8 cellular contexts compared by ENCODE assay signal in genomic region chr12:132686831-132687210, GRCh38. TPM values are rescaled to one million over a fixed set of nuclear protein-coding genes. Genes with fewer than 3 reads are reported as not detected.
DNase-seq lines count a peak whose midpoint lies in the region; ATAC-seq, FAIRE-seq and TF ChIP-seq lines count a peak whose summit lies in the region.

No MANE protein-coding gene starts in this region.

- H3K27ac ChIP-seq in OCI-LY7 (ENCODE audit: low read depth, low read length, poor library complexity, severe bottlenecking) (peak overlapping the region; percentile 74), endothelial cell of umbilical vein (ENCODE audit: insufficient read depth, low read depth, low read length) (peak overlapping the region; percentile 62)

- H3K9me1 ChIP-seq in endothelial cell of umbilical vein (replicated peaks; ENCODE audit: control insufficient read depth, extremely low read depth, insufficient read depth, low read length), result no peaks in the 10 kb centered on the region

- H3K4me2 ChIP-seq in OCI-LY7 (ENCODE audit: low read length) (peak overlapping the region; percentile 73), endothelial cell of umbilical vein (ENCODE audit: insufficient read depth, low read length) (peak overlapping the region; percentile 13)

- H3K79me2 ChIP-seq in OCI-LY7 (ENCODE audit: insufficient read depth, low read depth, low read length) (peaks cover 61% of the 10 kb centered on the region), endothelial cell of umbilical vein (ENCODE audit: control insufficient read depth, insufficient read depth, low read length) (peaks cover 30% of the 10 kb centered on the region)

- intact Hi-C loops in OCI-LY7 (cut with micrococcal nuclease; ENCODE audit: unreplicated experiment), result loop anchor here (2.0 kb wide), 1 partner anchor 24 kb away; the partner anchor contains the start of gene PGAM5
- intact Hi-C loops in endothelial cell of umbilical vein (cut with micrococcal nuclease), result loop anchor here (1.0 to 2.0 kb wide), 3 partner anchors 23 to 86 kb away; partner anchors contain the start of genes ANKLE2 and PGAM5

- POLR2A ChIA-PET in OCI-LY7 (lab: Charles Lee) (interaction anchor here (0.6 kb wide), 1 partner anchor 442 kb away, joined by 3 read pairs; no protein-coding TSS in a partner anchor), endothelial cell of umbilical vein (lab: Charles Lee) (interaction anchor here (0.6 kb wide), 1 partner anchor 8 kb away, joined by 4 read pairs; no protein-coding TSS in a partner anchor)

- no peaks in the 10 kb centered on the region for H3K9me2 ChIP-seq in OCI-LY7 (ENCODE audit: insufficient read depth, low read length)

- H3K4me1 ChIP-seq in OCI-LY7 (ENCODE audit: insufficient read depth, low read length, poor library complexity, severe bottlenecking) (peaks cover 25% of the 10 kb centered on the region), endothelial cell of umbilical vein (ENCODE audit: control insufficient read depth, extremely low read depth, insufficient read depth, low read length) (no peaks in the 10 kb centered on the region)

- CTCF ChIA-PET in OCI-LY7 (lab: Charles Lee; ENCODE audit: unreplicated experiment), result no interaction called here
- CTCF ChIA-PET in endothelial cell of umbilical vein (lab: Charles Lee), result no interaction called here

- H2AFZ ChIP-seq in OCI-LY7 (ENCODE audit: low read length), result no peak overlapping the region
- peak overlapping the region; percentile 73 for H2AFZ ChIP-seq in endothelial cell of umbilical vein (ENCODE audit: low read depth, low read length)

- peak overlapping the region; percentile 86 for H3K9ac ChIP-seq in endothelial cell of umbilical vein (replicated peaks; ENCODE audit: extremely low read depth, insufficient read depth, low read length)

- peaks cover 22% of the 10 kb centered on the region for H4K20me1 ChIP-seq in OCI-LY7 (ENCODE audit: insufficient read depth, low read length)
- no peaks in the 10 kb centered on the region for H4K20me1 ChIP-seq in endothelial cell of umbilical vein (replicated peaks; ENCODE audit: control insufficient read depth, extremely low read depth, insufficient read depth, low read length)

- no peak for FAIRE-seq in endothelial cell of umbilical vein (lab: Jason Lieb, UNC)

- peak; percentile 62 for DNase-seq in NCI-H146 (lab: John Stamatoyannopoulos, UW)
- no peak for DNase-seq in NCI-H146 treated with DMSO at 0.1 percent for 48 hours (lab: John Stamatoyannopoulos, UW; ENCODE audit: unreplicated experiment)
- no peak for DNase-seq in HFF-Myc (ENCODE audit: extremely low read depth, low read depth)
- no peak for DNase-seq in OCI-LY7 (ENCODE audit: low spot score)
- DNase-seq in endothelial cell of umbilical vein (ENCODE audit: low read depth, low spot score), result no peak
- no peak for DNase-seq in omental fat pad (ENCODE audit: low spot score)
- DNase-seq in NCI-H1436 treated with DMSO at 0.1 percent for 48 hours (lab: John Stamatoyannopoulos, UW), result no peak
- no peak for DNase-seq in stimulated activated CD8-positive, alpha-beta memory T cell treated with anti-CD3 and anti-CD28 coated beads, Interleukin-4, amount 100 ng/mL, for 48 hours

- dilution Hi-C loops in endothelial cell of umbilical vein (cut with MboI; ENCODE audit: extremely low pct_ligation_motif_present, low sequenced_read_pairs), result no loop called here

- no peaks in the 10 kb centered on the region for H3K27me3 ChIP-seq in endothelial cell of umbilical vein (ENCODE audit: control insufficient read depth in 2 of 2, insufficient read depth in 2 of 2, low read length in 2 of 2)

- TF ChIP-seq POLR2A in endothelial cell of umbilical vein (IDR thresholded peaks at IDR 0.05; ENCODE audit: low read depth, low read length), result no peak

- no peaks in the 10 kb centered on the region for H3K9me3 ChIP-seq in OCI-LY7 (ENCODE audit: low read length)
- H3K9me3 ChIP-seq in endothelial cell of umbilical vein (replicated peaks; ENCODE audit: control insufficient read depth, insufficient read depth, low read length), result no peaks in the 10 kb centered on the region

- peak overlapping the region; percentile 61 for H3K4me3 ChIP-seq in HFF-Myc (replicated peaks; ENCODE audit: low read depth, low read length)
- peak overlapping the region; percentile 98 for H3K4me3 ChIP-seq in OCI-LY7 (ENCODE audit: low read depth, low read length, poor library complexity, severe bottlenecking)
- H3K4me3 ChIP-seq in endothelial cell of umbilical vein (replicated peaks in 1 of 3; ENCODE audit: insufficient read depth in 1 of 3, low read depth in 1 of 3, low read length in 3 of 3), result peak overlapping the region; percentile 37 to 77 (median 58)

- H3K36me3 ChIP-seq in OCI-LY7 (ENCODE audit: insufficient read depth, low read length) (peaks cover 42% of the 10 kb centered on the region), endothelial cell of umbilical vein (ENCODE audit: control insufficient read depth in 2 of 2, extremely low read depth in 1 of 2, insufficient read depth in 2 of 2, low read length in 2 of 2) (no peaks in the 10 kb centered on the region)

- ATAC-seq in omental fat pad (ENCODE audit: low FRiP score), result peak; percentile 71

- BruUV-seq in OCI-LY7 (replicated peaks; lab: Mats Ljungman, UMichigan), result no TSS peak
- BruUV-seq in endothelial cell of umbilical vein (replicated peaks; lab: Mats Ljungman, UMichigan), result no TSS peak

- TF ChIP-seq CTCF in HFF-Myc (IDR thresholded peaks at IDR 0.05; ENCODE audit: low read depth, low read length, missing control alignments) (no peak), OCI-LY7 (conservative IDR thresholded peaks at IDR 0.05; ENCODE audit: low read length) (no peak), endothelial cell of umbilical vein (IDR thresholded peaks at IDR 0.05; ENCODE audit: extremely low read depth in 1 of 2, insufficient read depth in 1 of 2, low read depth in 1 of 2, low read length in 2 of 2) (no peak), omental fat pad (IDR thresholded peaks at IDR 0.05) (no peak)

TF ChIP-seq in endothelial cell of umbilical vein, 7 proteins besides CTCF, POLR2A, EP300 and RAD21:
- TF ChIP-seq EZH2 (IDR thresholded peaks at IDR 0.05; ENCODE audit: borderline replicate concordance, low read depth, low read length, severe bottlenecking), result no peak
- TF ChIP-seq POLR2AphosphoS5 (IDR thresholded peaks at IDR 0.05; ENCODE audit: insufficient read depth, low read depth, low read length), result no peak
- TF ChIP-seq JUN (IDR thresholded peaks at IDR 0.05; ENCODE audit: borderline replicate concordance, insufficient read depth, insufficient read length, low read depth), result no peak
- no peak for TF ChIP-seq GATA2 (IDR thresholded peaks at IDR 0.05; ENCODE audit: insufficient read depth, insufficient read length, low read depth, low read length)
- TF ChIP-seq FOS (IDR thresholded peaks at IDR 0.05; ENCODE audit: borderline replicate concordance, insufficient read depth, low read length), result no peak
- no peak for TF ChIP-seq MAX (IDR thresholded peaks at IDR 0.05; ENCODE audit: insufficient read depth, insufficient read length)
- no peak for TF ChIP-seq MYC (IDR thresholded peaks at IDR 0.05; ENCODE audit: low read depth, low read length)

RNA-seq across cellular contexts. Expression of gene POLE, which starts 0.3 kb away (rescaled TPM):
- 157 and 159 TPM in 2 replicates for total RNA-seq in OCI-LY7 (2014; rRNA removed; shearing (Covaris generic))
- total RNA-seq in OCI-LY7 (2022) (230 and 255 TPM in 2 replicates), endothelial cell of umbilical vein (73.7 and 82.7 TPM in 2 replicates), omental fat pad (10 to 100 TPM; 15.8 to 60.8 (median 27.1) TPM)
- 22.9 and 27.5 TPM in 2 replicates for polyA plus RNA-seq in endothelial cell of umbilical vein
- polyA plus RNA-seq in endothelial cell of umbilical vein (2011; cell fraction: cytosol; rRNA removed), result 18.0 and 19.2 TPM in 2 replicates
- 231 and 237 TPM in 2 replicates for polyA plus RNA-seq in endothelial cell of umbilical vein (2011; cell fraction: nucleus; rRNA removed)
- 21.6 and 30.3 TPM in 2 replicates for polyA plus RNA-seq in endothelial cell of umbilical vein (2012)
- 74.4 and 100 TPM in 2 replicates for polyA minus RNA-seq in endothelial cell of umbilical vein
- 61.0 TPM for polyA minus RNA-seq in endothelial cell of umbilical vein (2011; cell fraction: cytosol; rRNA and poly(A)+ RNA removed)
- polyA minus RNA-seq in endothelial cell of umbilical vein (2011; cell fraction: nucleus; rRNA and poly(A)+ RNA removed), result 130 and 135 TPM in 2 replicates

RNA-seq across cellular contexts. Expression of gene PXMP2, which starts 0.6 kb away (rescaled TPM):
- total RNA-seq in OCI-LY7 (2014; rRNA removed; shearing (Covaris generic)), result 97.3 and 103 TPM in 2 replicates
- total RNA-seq in OCI-LY7 (2022), result 58.1 and 62.4 TPM in 2 replicates
- total RNA-seq in endothelial cell of umbilical vein, result 21.1 and 24.0 TPM in 2 replicates
- polyA plus RNA-seq in endothelial cell of umbilical vein, result 31.5 and 32.8 TPM in 2 replicates
- polyA plus RNA-seq in endothelial cell of umbilical vein (2011; cell fraction: cytosol; rRNA removed), result 29.0 and 31.3 TPM in 2 replicates
- 13.7 and 16.7 TPM in 2 replicates for polyA plus RNA-seq in endothelial cell of umbilical vein (2011; cell fraction: nucleus; rRNA removed)
- 11.4 and 14.6 TPM in 2 replicates for polyA plus RNA-seq in endothelial cell of umbilical vein (2012)
- 11.7 and 17.2 TPM in 2 replicates for polyA minus RNA-seq in endothelial cell of umbilical vein
- polyA minus RNA-seq in endothelial cell of umbilical vein (2011; cell fraction: cytosol; rRNA and poly(A)+ RNA removed), result 16.0 TPM
- polyA minus RNA-seq in endothelial cell of umbilical vein (2011; cell fraction: nucleus; rRNA and poly(A)+ RNA removed), result 3.8 and 7.3 TPM in 2 replicates
- total RNA-seq in omental fat pad, result 10 to 100 TPM; 22.6 to 91.4 (median 31.9) TPM

RNA-seq across cellular contexts. Expression of gene PGAM5, which starts 23.8 kb away (rescaled TPM):
- total RNA-seq in OCI-LY7 (2014; rRNA removed; shearing (Covaris generic)), result 94.9 and 97.2 TPM in 2 replicates
- 86.5 and 95.6 TPM in 2 replicates for total RNA-seq in OCI-LY7 (2022)
- total RNA-seq in endothelial cell of umbilical vein, result 45.7 and 52.8 TPM in 2 replicates
- polyA plus RNA-seq in endothelial cell of umbilical vein, result 23.1 and 34.1 TPM in 2 replicates
- polyA plus RNA-seq in endothelial cell of umbilical vein (2011; cell fraction: cytosol; rRNA removed), result 25.6 and 29.1 TPM in 2 replicates
- 14.0 and 16.6 TPM in 2 replicates for polyA plus RNA-seq in endothelial cell of umbilical vein (2011; cell fraction: nucleus; rRNA removed)
- polyA plus RNA-seq in endothelial cell of umbilical vein (2012), result 35.6 and 43.2 TPM in 2 replicates
- polyA minus RNA-seq in endothelial cell of umbilical vein, result 31.2 and 39.4 TPM in 2 replicates
- polyA minus RNA-seq in endothelial cell of umbilical vein (2011; cell fraction: cytosol; rRNA and poly(A)+ RNA removed), result 105 TPM
- polyA minus RNA-seq in endothelial cell of umbilical vein (2011; cell fraction: nucleus; rRNA and poly(A)+ RNA removed), result 8.9 and 12.9 TPM in 2 replicates
- 10 to 100 TPM; 15.1 to 34.2 (median 19.3) TPM for total RNA-seq in omental fat pad
